ENCODE assay signal across 1 cellular context in genomic region chr1:26327956-26328362, GRCh38.
TF ChIP-seq lines count a peak whose summit lies in the region.

No MANE protein-coding gene starts in this region.

TF ChIP-seq in HEK293, 187 proteins besides CTCF, POLR2A, EP300 and RAD21 (continued from another document):
- peak; percentile 31; the same call in 1 of the 2 replicates for TF ChIP-seq ZNF639 (tag by site-specific recombination; IDR thresholded peaks at IDR 0.05)
- no peak for TF ChIP-seq ZNF2 (tag by site-specific recombination; IDR thresholded peaks at IDR 0.05)
- TF ChIP-seq SP3 (tag by site-specific recombination; IDR thresholded peaks at IDR 0.05), result no peak
- 0 out of 2 replicates have a peak, but pooled peaks have one; percentile 19 for TF ChIP-seq ZFHX2 (tag by site-specific recombination; conservative IDR thresholded peaks at IDR 0.05)
- TF ChIP-seq HIC1 (tag by site-specific recombination; IDR thresholded peaks at IDR 0.05), result 0 out of 2 replicates have a peak, but pooled peaks have one; percentile 31
- TF ChIP-seq ZNF221 (tag by site-specific recombination; IDR thresholded peaks at IDR 0.05; ENCODE audit: borderline replicate concordance), result no peak
- TF ChIP-seq ZNF561 (tag by site-specific recombination; IDR thresholded peaks at IDR 0.05; ENCODE audit: borderline replicate concordance), result peak; percentile 52; the same call in 1 of the 2 replicates
- peak; percentile 36; the same call in 1 of the 2 replicates for TF ChIP-seq PRDM10 (tag by site-specific recombination; IDR thresholded peaks at IDR 0.05)
- TF ChIP-seq ZNF629 (tag by site-specific recombination; IDR thresholded peaks at IDR 0.05), result peak; percentile 55; the same call in 1 of the 2 replicates
- TF ChIP-seq ZIC2 (tag by site-specific recombination; IDR thresholded peaks at IDR 0.05), result peak; percentile 99
